Comparison of ENCODE assay signal across 20 cellular contexts in genomic region chr21:42471206-42471605, GRCh38. TPM values are rescaled to one million over a fixed set of nuclear protein-coding genes. Genes with fewer than 3 reads are reported as not detected.
"Had no signal": no experiment of that assay in that cellular context is flagged by ENCODE, and none has a peak within 500 bp of the region (broad histone marks: within the 10 kb centered on the region; RNA-seq: fewer than 3 reads in every experiment).

No MANE protein-coding gene starts in this region.

- H3K4me1 Mint-ChIP-seq: central memory CD8-positive, alpha-beta T cell had no signal

- H3K9me3 Mint-ChIP-seq: activated naive CD8-positive, alpha-beta T cell treated with anti-CD3 and anti-CD28 coated beads for 36 hours; activated T-helper 1 cell treated with anti-CD3 and anti-CD28 coated beads, Interleukin-12 subunit alpha, Interleukin-12 subunit beta, Interleukin-2, Interleukin-4 antibody, amounts not matched to agents 30 ng/mL and 10 ng/mL and 1 ng/mL, durations not matched to agents 14 hours and 24 hours and 36 hours; central memory CD8-positive, alpha-beta T cell; naive B cell; T-cell had no signal

- ATAC-seq: esophagus mucosa; left lung; SK-N-SH treated with all-trans-retinoic acid at 6 μM for 48 hours; stimulated activated naive CD8-positive, alpha-beta T cell treated with anti-CD3 and anti-CD28 coated beads, Interleukin-15, Interleukin-2, amounts not matched to agents 100 U/mL and 50 U/mL, for 24 hours; T-cell; upper lobe of right lung had no signal

- H3K9me3 ChIP-seq: left lung, prostate gland, upper lobe of right lung had no signal

- H3K36me3 ChIP-seq: left lung, prostate gland, upper lobe of right lung had no signal

- H3K36me3 Mint-ChIP-seq: activated naive CD8-positive, alpha-beta T cell treated with anti-CD3 and anti-CD28 coated beads for 36 hours; naive B cell; T-cell had no signal

- H3K27ac Mint-ChIP-seq: activated naive CD8-positive, alpha-beta T cell treated with anti-CD3 and anti-CD28 coated beads for 36 hours; activated T-helper 1 cell treated with anti-CD3 and anti-CD28 coated beads, Interleukin-12 subunit alpha, Interleukin-12 subunit beta, Interleukin-2, Interleukin-4 antibody, amounts not matched to agents 30 ng/mL and 10 ng/mL and 1 ng/mL, durations not matched to agents 14 hours and 24 hours and 36 hours; T-cell had no signal

- H3K27ac ChIP-seq: left lung, prostate gland, upper lobe of right lung had no signal

- DNase-seq: activated naive CD8-positive, alpha-beta T cell treated with anti-CD3 and anti-CD28 coated beads for 36 hours; effector memory CD4-positive, alpha-beta T cell; foreskin melanocyte; hypothalamus; islet precursor cell; left lung; naive B cell; stimulated activated CD4-positive, alpha-beta T cell treated with anti-CD3 and anti-CD28 coated beads, Interleukin-4, amount 100 ng/mL, for 24 hours; stimulated activated naive CD8-positive, alpha-beta T cell treated with anti-CD3 and anti-CD28 coated beads, Interleukin-15, Interleukin-2, amounts not matched to agents 100 U/mL and 50 U/mL, for 24 hours; T-cell; T-helper 9 cell; upper lobe of right lung had no signal

- H3K27me3 ChIP-seq: left lung, upper lobe of right lung had no signal

- H3K4me3 ChIP-seq: left lung, lung, prostate gland, upper lobe of right lung had no signal

- H3K4me3 Mint-ChIP-seq: activated naive CD8-positive, alpha-beta T cell treated with anti-CD3 and anti-CD28 coated beads for 36 hours; activated T-helper 1 cell treated with anti-CD3 and anti-CD28 coated beads, Interleukin-12 subunit alpha, Interleukin-12 subunit beta, Interleukin-2, Interleukin-4 antibody, amounts not matched to agents 30 ng/mL and 10 ng/mL and 1 ng/mL, durations not matched to agents 14 hours and 24 hours and 36 hours; central memory CD8-positive, alpha-beta T cell; naive B cell; T-cell had no signal

RNA-seq across cellular contexts. Expression of gene RSPH1, which starts 24.8 kb away (rescaled TPM):
- total RNA-seq: activated T-helper 1 cell treated with anti-CD3 and anti-CD28 coated beads, Interleukin-12 subunit alpha, Interleukin-12 subunit beta, Interleukin-2, Interleukin-4 antibody, amounts not matched to agents 30 ng/mL and 10 ng/mL and 1 ng/mL, durations not matched to agents 14 hours and 24 hours and 36 hours; dermis microvascular lymphatic vessel endothelial cell; endothelial cell of umbilical vein had no signal
